25 cellular contexts compared by ENCODE assay signal in genomic region chr1:119878171-119878570, GRCh38. TPM values are rescaled to one million over a fixed set of nuclear protein-coding genes. Genes with fewer than 3 reads are reported as not detected.
DNase-seq lines count a peak whose midpoint lies in the region; ATAC-seq and TF ChIP-seq lines count a peak whose summit lies in the region.
"Had no signal": no experiment of that assay in that cellular context is flagged by ENCODE, and none has a peak within 500 bp of the region (broad histone marks: within the 10 kb centered on the region; RNA-seq: fewer than 3 reads in every experiment).

No MANE protein-coding gene starts in this region.

- no peak overlapping the region for H3K4me3 Mint-ChIP-seq in nephron progenitor cell
- H3K4me3 Mint-ChIP-seq: brain, CD14-positive monocyte, neural crest cell had no signal

- H3K27ac Mint-ChIP-seq in nephron progenitor cell, result no peak overlapping the region
- H3K27ac Mint-ChIP-seq: brain, CD14-positive monocyte had no signal

- peaks cover 3% of the 10 kb centered on the region for H3K27me3 Mint-ChIP-seq in nephron progenitor cell (ENCODE audit: low read depth, poor library complexity)
- H3K27me3 Mint-ChIP-seq: brain had no signal

- TF ChIP-seq CTCF in nephron progenitor cell (IDR thresholded peaks at IDR 0.05) (no peak), BE2C (IDR thresholded peaks at IDR 0.05; ENCODE audit: low read depth, low read length) (no peak)

- H3K9me3 ChIP-seq in HAP-1 (no peaks in the 10 kb centered on the region), BE2C (no peaks in the 10 kb centered on the region)
- H3K9me3 ChIP-seq: adrenal gland, MG63, SK-N-SH had no signal

- DNase-seq in COLO668 (lab: John Stamatoyannopoulos, UW; ENCODE audit: unreplicated experiment) (peak; percentile 41), HAP-1 (ENCODE audit: low spot score in 2 of 2) (peak; percentile 16 to 26), NCI-H2029 (lab: John Stamatoyannopoulos, UW) (peak; percentile 31), NCI-H69 (lab: John Stamatoyannopoulos, UW) (peak; percentile 66), activated gamma-delta T cell (lab: John Stamatoyannopoulos, UW) (no peak), nephron progenitor cell (no peak), BE2C (no peak)
- DNase-seq: activated CD4-positive, alpha-beta T cell treated with anti-CD3 and anti-CD28 coated beads for 48 hours; activated naive CD4-positive, alpha-beta T cell treated with Interleukin-2 at 50 U/mL for 16 hours; activated T-cell treated with anti-CD3 and anti-CD28 coated beads, Interleukin-2, amount 50 U/mL, for 48 hours; adrenal gland; GM23248; MG63; NCI-H2227 treated with DMSO at 0.1 percent for 48 hours; posterior cingulate gyrus; SK-N-SH; stimulated activated naive CD8-positive, alpha-beta T cell treated with anti-CD3 and anti-CD28 coated beads, Interleukin-15, Interleukin-2, amounts not matched to agents 100 U/mL and 50 U/mL, for 24 hours; T-helper 2 cell had no signal

- peaks cover 6% of the 10 kb centered on the region for H3K4me1 ChIP-seq in HAP-1
- no peaks in the 10 kb centered on the region for H3K4me1 ChIP-seq in BE2C
- H3K4me1 ChIP-seq: adrenal gland had no signal

- peaks cover 18% of the 10 kb centered on the region for H3K4me1 Mint-ChIP-seq in nephron progenitor cell
- H3K4me1 Mint-ChIP-seq: neural crest cell had no signal

- H3K4me3 ChIP-seq in HAP-1 (no peak overlapping the region), BE2C (ENCODE audit: low read depth, low read length) (no peak overlapping the region)
- H3K4me3 ChIP-seq: adrenal gland, GM23248, MG63 had no signal

- no peak for ATAC-seq in GM21447 (IDR thresholded peaks at IDR 0.05; ENCODE audit: unreplicated experiment)
- ATAC-seq: sciatic nerve; stimulated activated naive CD8-positive, alpha-beta T cell treated with anti-CD3 and anti-CD28 coated beads, Interleukin-15, Interleukin-2, amounts not matched to agents 100 U/mL and 50 U/mL, for 24 hours had no signal

- H3K9me3 Mint-ChIP-seq in nephron progenitor cell, result no peaks in the 10 kb centered on the region
- H3K9me3 Mint-ChIP-seq: brain, CD14-positive monocyte, neural crest cell had no signal

- in situ Hi-C loops in HAP-1 (cut with MboI; ENCODE audit: low sequenced_read_pairs), result no loop called here

- H3K36me3 ChIP-seq in HAP-1 (replicated peaks) (no peaks in the 10 kb centered on the region), BE2C (no peaks in the 10 kb centered on the region)
- H3K36me3 ChIP-seq: adrenal gland, MG63 had no signal

- no peaks in the 10 kb centered on the region for H3K36me3 Mint-ChIP-seq in nephron progenitor cell (ENCODE audit: low read depth)
- H3K36me3 Mint-ChIP-seq: brain, CD14-positive monocyte had no signal

- H3K27me3 ChIP-seq in HAP-1 (ENCODE audit: low read depth) (peaks cover 4% of the 10 kb centered on the region; the same call in 1 of the 2 replicates), BE2C (peaks cover 9% of the 10 kb centered on the region)
- H3K27me3 ChIP-seq: adrenal gland, MG63 had no signal

RNA-seq across cellular contexts. Expression of gene ADAM30, which starts 18.1 kb away (rescaled TPM):
- polyA plus RNA-seq in BE2C (2012; ENCODE audit: insufficient read depth, insufficient read length, low read depth), result not detected
- polyA plus RNA-seq: adrenal gland, CD14-positive monocyte, GM23248, keratinocyte, SK-N-SH, thymus had no signal

Comparison
In these comparisons a context has a peak if more than half of its experiments do, and no peak if none do; other contexts are left out.
1. DNase-seq: peak in COLO668 (single experiment), HAP-1 (2 of 2), NCI-H2029 (single experiment) and NCI-H69 (single experiment); none in activated gamma-delta T cell (single experiment), nephron progenitor cell (single experiment) and BE2C (single experiment).